1 cellular context compared by ENCODE assay signal in genomic region chr3:32855350-32855953, GRCh38.
TF ChIP-seq lines count a peak whose summit lies in the region.

No MANE protein-coding gene starts in this region.

TF ChIP-seq in HepG2, 621 proteins besides CTCF, POLR2A, EP300 and RAD21:
- peak; percentile 40 for TF ChIP-seq ZNF263 (CRISPR knock-in tag; IDR thresholded peaks at IDR 0.05)
- TF ChIP-seq AGO2 (optimal IDR thresholded peaks at IDR 0.05; ENCODE audit: low read depth, low read length): peak; percentile 5
- peak; percentile 94 for TF ChIP-seq RBM22 (optimal IDR thresholded peaks at IDR 0.05; ENCODE audit: low read length)
- TF ChIP-seq ZBTB10 (CRISPR knock-in tag; IDR thresholded peaks at IDR 0.05; ENCODE audit: borderline replicate concordance): no peak
